In the genomic region with DNA sequence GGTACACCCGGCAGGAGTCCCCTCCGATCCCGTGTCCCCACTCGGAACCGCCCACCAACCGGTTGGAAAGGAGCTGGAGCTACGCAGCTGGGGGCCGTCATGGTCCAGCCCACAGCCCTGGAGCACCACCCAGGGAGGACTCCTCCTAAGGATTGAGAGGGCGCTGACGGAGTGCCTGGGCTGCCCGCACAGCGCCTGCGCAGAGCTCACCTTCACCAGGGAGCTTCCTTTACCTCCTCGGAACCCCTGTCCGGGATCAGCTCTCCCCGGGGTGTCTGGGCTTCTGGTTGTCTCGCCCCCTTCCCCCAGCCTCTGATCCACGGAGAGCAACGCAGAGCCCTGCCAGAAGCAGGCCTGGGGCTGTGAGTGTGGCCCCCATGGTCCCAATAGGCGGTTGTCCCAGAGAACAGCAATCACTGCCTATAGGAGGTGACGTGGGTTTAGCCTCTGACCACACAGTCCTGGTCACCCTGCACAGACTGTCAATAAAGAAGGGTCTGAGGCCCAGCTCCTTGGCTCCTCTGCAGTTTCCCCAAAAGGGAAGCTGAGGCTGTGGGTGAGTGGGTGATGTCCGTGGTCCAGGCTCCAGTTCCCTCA, we compare ENCODE assay signal across 14 cellular contexts. TPM values are rescaled to one million over a fixed set of nuclear protein-coding genes. Genes with fewer than 3 reads are reported as not detected.
DNase-seq lines count a peak whose midpoint lies in the region; ATAC-seq, FAIRE-seq and TF ChIP-seq lines count a peak whose summit lies in the region.
"Had no signal": no experiment of that assay in that cellular context is flagged by ENCODE, and none has a peak within 500 bp of the region (broad histone marks: within the 10 kb centered on the region; RNA-seq: fewer than 3 reads in every experiment).

No MANE protein-coding gene starts in this region.

- H3K27me3 Mint-ChIP-seq in stimulated activated naive B cell treated with anti-CD40 and anti-IgM and Interleukin-4, amounts not matched to agents 10 μg/mL and 1 μg/mL and 100 μg/mL, for 72 hours, result peaks cover 51 to 88% of the 10 kb centered on the region in 2 donors

- peaks cover 0 to 4% of the 10 kb centered on the region in 2 donors for H3K9me3 Mint-ChIP-seq in stimulated activated naive B cell treated with anti-CD40 and anti-IgM and Interleukin-4, amounts not matched to agents 10 μg/mL and 1 μg/mL and 100 μg/mL, for 72 hours

- intact Hi-C loops in GM12878 (cut with micrococcal nuclease; ENCODE audit: unreplicated experiment), result no loop called here

- ATAC-seq in GM12878 (no peak), left lobe of liver (peak; percentile 5)
- ATAC-seq in stimulated activated naive B cell treated with anti-CD40 and anti-IgM and Interleukin-4, amounts not matched to agents 10 μg/mL and 1 μg/mL and 100 μg/mL, for 72 hours (replicated peaks), result no peak

- no peak overlapping the region for H3K9ac ChIP-seq in GM12878 (ENCODE audit: control insufficient read depth, insufficient read depth, low read length)

- peaks cover 8% of the 10 kb centered on the region in 2 experiments; a peak in 3 of 4 replicates for H3K27me3 ChIP-seq in GM12878 (replicated peaks in 1 of 2; ENCODE audit: control insufficient read depth in 2 of 2, insufficient read depth in 2 of 2, low read length in 1 of 2)

- H3K79me2 ChIP-seq in GM12878 (ENCODE audit: control insufficient read depth, insufficient read depth, low read length), result no peaks in the 10 kb centered on the region

- TF ChIP-seq EP300 in GM12878 (IDR thresholded peaks at IDR 0.05; ENCODE audit: borderline replicate concordance in 1 of 2, control insufficient read depth in 1 of 2, low read depth in 2 of 2, low read length in 2 of 2), result no peak

- SMC1A ChIA-PET in GM12878 (lab: Charles Lee; ENCODE audit: uncharacterized antibody, unreplicated experiment), result no interaction called here

- RAD21 ChIA-PET in GM12878 (lab: Charles Lee; ENCODE audit: unreplicated experiment), result no interaction called here

- H3K36me3 Mint-ChIP-seq in stimulated activated naive B cell treated with anti-CD40 and anti-IgM and Interleukin-4, amounts not matched to agents 10 μg/mL and 1 μg/mL and 100 μg/mL, for 72 hours, result peaks cover 0 to 8% of the 10 kb centered on the region in 2 donors

- no peak overlapping the region for H2AFZ ChIP-seq in GM12878 (ENCODE audit: control insufficient read depth, low read depth, low read length)

- H3K27ac Mint-ChIP-seq in stimulated activated naive B cell treated with anti-CD40 and anti-IgM and Interleukin-4, amounts not matched to agents 10 μg/mL and 1 μg/mL and 100 μg/mL, for 72 hours, result no peak overlapping the region

- in situ Hi-C loops in GM12878 (cut with MboI) (no loop called here), GM13977 (cut with MboI; ENCODE audit: low pct_unique_long_range_greater_than_20kb, low sequenced_read_pairs, unreplicated experiment) (loop anchor here (10.0 kb wide), 1 partner anchor 516 kb away; no protein-coding TSS in a partner anchor)

- CTCF ChIA-PET in GM12878 (lab: Yijun Ruan, JAX), result no interaction called here

- H3K9me3 ChIP-seq in GM12878 (replicated peaks; ENCODE audit: control insufficient read depth, insufficient read depth, low read length), result no peaks in the 10 kb centered on the region; the same call in 2 of the 3 replicates

- H3K4me1 ChIP-seq in GM12878 (ENCODE audit: control insufficient read depth, insufficient read depth, low read length), result no peaks in the 10 kb centered on the region

- no peaks in the 10 kb centered on the region for H3K36me3 ChIP-seq in GM12878 (ENCODE audit: control insufficient read depth in 2 of 2, insufficient read depth in 2 of 2, low read length in 1 of 2)

- H3K27ac ChIP-seq in GM12878 (ENCODE audit: control insufficient read depth, insufficient read depth), result no peak overlapping the region

- FAIRE-seq in GM12878 (lab: Jason Lieb, UNC), result no peak
- no peak for FAIRE-seq in HTR-8/SVneo (lab: Jason Lieb, UNC)
- FAIRE-seq: RCC 7860, small intestine had no signal

- peaks cover 14 to 29% of the 10 kb centered on the region in 2 donors for H3K4me1 Mint-ChIP-seq in stimulated activated naive B cell treated with anti-CD40 and anti-IgM and Interleukin-4, amounts not matched to agents 10 μg/mL and 1 μg/mL and 100 μg/mL, for 72 hours

- peak overlapping the region; percentile 64 to 77 for H3K4me3 Mint-ChIP-seq in stimulated activated naive B cell treated with anti-CD40 and anti-IgM and Interleukin-4, amounts not matched to agents 10 μg/mL and 1 μg/mL and 100 μg/mL, for 72 hours

- TF ChIP-seq CTCF in GM12878 (IDR thresholded peaks at IDR 0.05 in 2 of 3, conservative IDR thresholded peaks at IDR 0.05 in 1 of 3; ENCODE audit: control insufficient read depth in 2 of 3, extremely low read depth in 1 of 3, insufficient read depth in 1 of 3, low read depth in 3 of 3, low read length in 3 of 3) (no peak), GM13977 (IDR thresholded peaks at IDR 0.05; ENCODE audit: extremely low read depth, insufficient read depth, missing control alignments) (no peak)

- TF ChIP-seq POLR2A in GM12878 (IDR thresholded peaks at IDR 0.05; ENCODE audit: low read depth, low read length), result no peak

- no peak for TF ChIP-seq RAD21 in GM12878 (IDR thresholded peaks at IDR 0.05; ENCODE audit: insufficient read depth, low read depth, low read length)

- WGBS in GM12878 (ENCODE audit: insufficient coverage, insufficient replicate concordance, low lambda C conversion rate, missing lambda C conversion rate), result 41% methylated on average over 18 of the region's 22 CpGs

- POLR2A ChIA-PET in GM12878 (lab: Charles Lee), result no interaction called here

- DNase-seq in activated effector memory CD4-positive, alpha-beta T cell treated with anti-CD3 and anti-CD28 coated beads, Interleukin-2, amount 50 U/mL, for 16 hours, result peak; percentile 55
- no peak for DNase-seq in activated effector memory CD4-positive, alpha-beta T cell treated with Interleukin-2 at 50 U/mL for 16 hours
- DNase-seq in GM12878 (ENCODE audit: low read depth, low spot score), result no peak
- no peak for DNase-seq in left lobe of liver (ENCODE audit: low spot score)
- DNase-seq in stimulated activated naive B cell treated with anti-CD40 and anti-IgM and Interleukin-4, amounts not matched to agents 10 μg/mL and 1 μg/mL and 100 μg/mL, for 72 hours, result no peak
- DNase-seq in GM13977 (ENCODE audit: low spot score), result no peak
- DNase-seq in GM19240 (ENCODE audit: insufficient read length, low spot score), result no peak
- no peak for DNase-seq in HTR-8/SVneo (ENCODE audit: insufficient read length, low spot score)
- DNase-seq: IMR-90 had no signal

- H4K20me1 ChIP-seq in GM12878 (ENCODE audit: control insufficient read depth, insufficient read depth), result no peaks in the 10 kb centered on the region

- H3K4me2 ChIP-seq in GM12878 (ENCODE audit: control insufficient read depth, insufficient read depth), result peak overlapping the region; percentile 48; the same call in 1 of the 2 replicates

- no TSS peak for BruUV-seq in GM12878 (replicated peaks; lab: Mats Ljungman, UMichigan)

- H3K4me3 ChIP-seq in GM12878, result no peak overlapping the region

RNA-seq across cellular contexts. Expression of a gene that starts 14.6 kb away (rescaled TPM):
- not detected in 2 replicates for total RNA-seq in GM12878 (2013; cell fraction: nucleolus; rRNA removed)
- total RNA-seq in GM12878 (2014; rRNA removed) (not detected in 2 replicates), GM12878 (2014; rRNA removed; fragmentation: Illumina TruSeq; extraction: Trizol) (not detected in 2 replicates), GM12878 (2021) (not detected in 2 replicates), left lobe of liver (not detected)
- polyA plus RNA-seq in GM12878 (2011; ENCODE audit: low read depth), result not detected
- polyA plus RNA-seq in GM12878 (2011; rRNA removed) (not detected in 2 replicates), GM12878 (2014; fragmentation: Illumina TruSeq; extraction: Trizol) (not detected in 2 replicates), GM12878 (2014; fragmentation: Nextera tagmentation; extraction: Ambion mirVana) (not detected), GM12878 (2014; rRNA removed) (not detected in 2 replicates), GM12878 (2016; fragmentation: Nextera tagmentation; extraction: Ambion mirVana) (not detected)
- polyA plus RNA-seq in GM12878 (2011; cell fraction: cytosol; rRNA removed), result not detected in 2 replicates
- polyA plus RNA-seq in GM12878 (2011; cell fraction: nucleus; rRNA removed), result not detected in 2 replicates
- 0.07 TPM in 1 of 2 replicates, not detected in the other for polyA plus RNA-seq in GM12878 (2012)
- polyA minus RNA-seq in GM12878 (2011; rRNA and poly(A)+ RNA removed), result not detected in 2 replicates
- not detected in 2 replicates for polyA minus RNA-seq in GM12878 (2011; cell fraction: cytosol; rRNA and poly(A)+ RNA removed)
- polyA minus RNA-seq in GM12878 (2011; cell fraction: nucleus; rRNA and poly(A)+ RNA removed), result not detected in 2 replicates
- total RNA-seq: cerebellum, IMR-90, mononuclear cell had no signal
- polyA plus RNA-seq: AG04450, IMR-90 had no signal

RNA-seq across cellular contexts. Expression of a gene that starts 34.7 kb away (rescaled TPM):
- not detected in 2 replicates for total RNA-seq in GM12878 (2013; cell fraction: nucleolus; rRNA removed)
- total RNA-seq in GM12878 (2014; rRNA removed) (not detected in 2 replicates), GM12878 (2014; rRNA removed; fragmentation: Illumina TruSeq; extraction: Trizol) (not detected in 2 replicates), GM12878 (2021) (not detected in 2 replicates), left lobe of liver (not detected)
- not detected for polyA plus RNA-seq in GM12878 (2011; ENCODE audit: low read depth)
- polyA plus RNA-seq in GM12878 (2011; rRNA removed) (not detected in 2 replicates), GM12878 (2014; fragmentation: Illumina TruSeq; extraction: Trizol) (not detected in 2 replicates), GM12878 (2014; fragmentation: Nextera tagmentation; extraction: Ambion mirVana) (not detected), GM12878 (2014; rRNA removed) (not detected in 2 replicates), GM12878 (2016; fragmentation: Nextera tagmentation; extraction: Ambion mirVana) (not detected)
- polyA plus RNA-seq in GM12878 (2011; cell fraction: cytosol; rRNA removed), result not detected in 2 replicates
- polyA plus RNA-seq in GM12878 (2011; cell fraction: nucleus; rRNA removed), result not detected in 2 replicates
- polyA plus RNA-seq in GM12878 (2012), result not detected in 2 replicates
- not detected in 2 replicates for polyA minus RNA-seq in GM12878 (2011; rRNA and poly(A)+ RNA removed)
- polyA minus RNA-seq in GM12878 (2011; cell fraction: cytosol; rRNA and poly(A)+ RNA removed), result not detected in 2 replicates
- not detected in 2 replicates for polyA minus RNA-seq in GM12878 (2011; cell fraction: nucleus; rRNA and poly(A)+ RNA removed)
- total RNA-seq: cerebellum, IMR-90, mononuclear cell had no signal
- polyA plus RNA-seq: AG04450, IMR-90 had no signal

RNA-seq across cellular contexts. Expression of a gene that starts 42.7 kb away (rescaled TPM):
- total RNA-seq in GM12878 (2013; cell fraction: nucleolus; rRNA removed), result not detected in 2 replicates
- total RNA-seq in GM12878 (2014; rRNA removed), result not detected in 2 replicates
- not detected in 2 replicates for total RNA-seq in GM12878 (2014; rRNA removed; fragmentation: Illumina TruSeq; extraction: Trizol)
- total RNA-seq in GM12878 (2021), result not detected in 2 replicates
- polyA plus RNA-seq in GM12878 (2011; ENCODE audit: low read depth), result not detected
- not detected in 2 replicates for polyA plus RNA-seq in GM12878 (2011; rRNA removed)
- not detected in 2 replicates for polyA plus RNA-seq in GM12878 (2011; cell fraction: cytosol; rRNA removed)
- not detected in 2 replicates for polyA plus RNA-seq in GM12878 (2011; cell fraction: nucleus; rRNA removed)
- polyA plus RNA-seq in GM12878 (2012), result 0.13 TPM in 1 of 2 replicates, not detected in the other
- 0.21 TPM in 1 of 2 replicates, not detected in the other for polyA plus RNA-seq in GM12878 (2014; fragmentation: Illumina TruSeq; extraction: Trizol)
- polyA plus RNA-seq in GM12878 (2014; fragmentation: Nextera tagmentation; extraction: Ambion mirVana), result not detected
- not detected in 2 replicates for polyA plus RNA-seq in GM12878 (2014; rRNA removed)
- polyA plus RNA-seq in GM12878 (2016; fragmentation: Nextera tagmentation; extraction: Ambion mirVana), result not detected
- polyA minus RNA-seq in GM12878 (2011; rRNA and poly(A)+ RNA removed), result not detected in 2 replicates
- polyA minus RNA-seq in GM12878 (2011; cell fraction: cytosol; rRNA and poly(A)+ RNA removed), result not detected in 2 replicates
- not detected in 2 replicates for polyA minus RNA-seq in GM12878 (2011; cell fraction: nucleus; rRNA and poly(A)+ RNA removed)
- total RNA-seq in left lobe of liver, result 0.20 TPM
- total RNA-seq: cerebellum, IMR-90, mononuclear cell had no signal
- polyA plus RNA-seq: AG04450, IMR-90, small intestine had no signal
